8 cellular contexts compared by ENCODE assay signal in the genomic region with DNA sequence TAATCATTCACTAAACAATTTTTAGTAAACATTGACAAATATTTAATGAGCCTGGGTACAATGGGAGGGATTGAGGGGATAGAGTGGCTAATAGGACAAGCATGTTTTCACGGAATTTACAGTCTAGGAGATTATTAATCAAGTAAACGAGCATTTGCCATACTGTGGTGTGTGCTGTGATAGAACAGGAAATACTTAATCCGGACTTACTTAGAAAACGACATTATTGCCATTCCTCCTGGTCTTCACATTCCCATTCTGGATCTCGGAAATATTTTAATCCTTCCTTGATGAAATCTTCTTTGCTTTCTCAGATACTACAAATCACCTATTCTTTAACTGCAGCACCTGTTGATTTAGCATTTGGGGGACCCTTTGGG. TPM values are rescaled to one million over a fixed set of nuclear protein-coding genes. Genes with fewer than 3 reads are reported as not detected.
DNase-seq lines count a peak whose midpoint lies in the region; ATAC-seq and TF ChIP-seq lines count a peak whose summit lies in the region.

No MANE protein-coding gene starts in this region.

- no peak overlapping the region for H4K91ac ChIP-seq in neuronal stem cell (ENCODE audit: low read depth, low read length, poor library complexity)

- in situ Hi-C loops in G401 (cut with HindIII; ENCODE audit: low sequenced_read_pairs), result no loop called here

- intact Hi-C loops in posterior cingulate gyrus (cut with DNase I), result loop anchor here (5.0 kb wide), 2 partner anchors 39 to 71 kb away; a partner anchor contains a TSS

- H3K79me1 ChIP-seq in neuronal stem cell (ENCODE audit: low read depth, low read length), result peaks cover 7% of the 10 kb centered on the region

- peak overlapping the region; percentile 93 for H3K27ac Mint-ChIP-seq in endodermal cell

- H3K18ac ChIP-seq in neuronal stem cell (ENCODE audit: low read length), result no peak overlapping the region

- H3K36me3 Mint-ChIP-seq in endodermal cell (ENCODE audit: low read depth), result peaks cover 18% of the 10 kb centered on the region

- H2AK5ac ChIP-seq in neuronal stem cell (ENCODE audit: low read depth, low read length), result no peak overlapping the region

- peaks cover 5% of the 10 kb centered on the region for H3K4me1 Mint-ChIP-seq in endodermal cell

- no peak overlapping the region for H3K23ac ChIP-seq in neuronal stem cell (ENCODE audit: low read depth, low read length, poor library complexity)

- peak; percentile 15 for DNase-seq in G401 (ENCODE audit: low spot score)
- no peak for DNase-seq in endodermal cell
- DNase-seq in neuronal stem cell (ENCODE audit: low spot score), result no peak
- DNase-seq in posterior cingulate gyrus, result no peak
- DNase-seq in NOMO-1 treated with dmso at 0.1 percent for 144 hours (lab: John Stamatoyannopoulos, UW; ENCODE audit: unreplicated experiment), result no peak
- DNase-seq in anterior cingulate cortex (lab: John Stamatoyannopoulos, UW), result no peak

- H2BK12ac ChIP-seq in neuronal stem cell (ENCODE audit: low read length), result no peak overlapping the region

- peak overlapping the region; percentile 90 for H3K9ac ChIP-seq in OCI-LY3 (ENCODE audit: low read length)
- H3K9ac ChIP-seq in endodermal cell (ENCODE audit: extremely low read depth, low read length, poor library complexity, severe bottlenecking), result peak overlapping the region; percentile 67
- no peak overlapping the region for H3K9ac ChIP-seq in neuronal stem cell (ENCODE audit: low read depth, low read length, poor library complexity)

- no peak overlapping the region for H2BK5ac ChIP-seq in neuronal stem cell (ENCODE audit: low read length)

- H4K20me1 ChIP-seq in OCI-LY3 (ENCODE audit: insufficient read depth, low read length), result peaks cover 3% of the 10 kb centered on the region; the same call in 1 of the 2 replicates

- H3K4me1 ChIP-seq in OCI-LY3 (ENCODE audit: low read length), result peaks cover 15% of the 10 kb centered on the region
- no peaks in the 10 kb centered on the region for H3K4me1 ChIP-seq in endodermal cell (ENCODE audit: control insufficient read depth, insufficient read depth, low read length)
- peaks cover 2 to 5% of the 10 kb centered on the region in 2 donors for H3K4me1 ChIP-seq in neuronal stem cell (ENCODE audit: control insufficient read depth in 2 of 2, insufficient read depth in 1 of 2, low read depth in 1 of 2, low read length in 2 of 2)

- H3K79me2 ChIP-seq in OCI-LY3 (ENCODE audit: low read length), result peaks cover 44% of the 10 kb centered on the region

- H3K4me2 ChIP-seq in OCI-LY3 (ENCODE audit: low read length) (peak overlapping the region; percentile 99), neuronal stem cell (ENCODE audit: insufficient read depth, low read length, poor library complexity, severe bottlenecking) (peak overlapping the region; percentile 19)

- H3K9me3 ChIP-seq in OCI-LY3 (ENCODE audit: insufficient read depth, low read length), result no peaks in the 10 kb centered on the region
- no peaks in the 10 kb centered on the region for H3K9me3 ChIP-seq in endodermal cell (ENCODE audit: control insufficient read depth, low read length)
- no peaks in the 10 kb centered on the region for H3K9me3 ChIP-seq in neuronal stem cell (replicated peaks in 1 of 2; ENCODE audit: control insufficient read depth in 2 of 2, insufficient read depth in 1 of 2, low read depth in 1 of 2, low read length in 2 of 2)

- H2BK15ac ChIP-seq in neuronal stem cell (ENCODE audit: low read length), result no peak overlapping the region

- peak overlapping the region; percentile 99 for H3K4me3 ChIP-seq in OCI-LY3 (ENCODE audit: low read length)
- H3K4me3 ChIP-seq in endodermal cell (ENCODE audit: low read length), result peak overlapping the region; percentile 94
- H3K4me3 ChIP-seq in neuronal stem cell (ENCODE audit: low read length in 2 of 2), result peak overlapping the region; percentile 78 to 98

- TF ChIP-seq CTCF in OCI-LY3 (IDR thresholded peaks at IDR 0.05; ENCODE audit: low read depth, low read length) (no peak), endodermal cell (conservative IDR thresholded peaks at IDR 0.05) (no peak)

- no peaks in the 10 kb centered on the region for H3K27me3 ChIP-seq in OCI-LY3 (ENCODE audit: low read depth, low read length)
- no peaks in the 10 kb centered on the region for H3K27me3 ChIP-seq in endodermal cell (ENCODE audit: control insufficient read depth, insufficient read depth, low read length, poor library complexity, severe bottlenecking)
- no peaks in the 10 kb centered on the region for H3K27me3 ChIP-seq in neuronal stem cell (ENCODE audit: control insufficient read depth in 3 of 3, insufficient read depth in 3 of 3, low read depth in 1 of 3, low read length in 3 of 3)

- H3K27me3 Mint-ChIP-seq in endodermal cell (ENCODE audit: insufficient read depth), result no peaks in the 10 kb centered on the region

- no peak overlapping the region for H3K14ac ChIP-seq in neuronal stem cell (ENCODE audit: low read length)

- H2AFZ ChIP-seq in OCI-LY3 (ENCODE audit: low read depth, low read length) (peak overlapping the region; percentile 7; the same call in 1 of the 2 replicates), neuronal stem cell (ENCODE audit: low read length) (peak overlapping the region; percentile 92)

- H4K8ac ChIP-seq in neuronal stem cell (ENCODE audit: low read depth, low read length), result no peak overlapping the region

- H3K36me3 ChIP-seq in OCI-LY3 (replicated peaks; ENCODE audit: low read depth, low read length) (peaks cover 6% of the 10 kb centered on the region), endodermal cell (ENCODE audit: control insufficient read depth, insufficient read depth, low read length) (peaks cover 21% of the 10 kb centered on the region), neuronal stem cell (replicated peaks in 1 of 2; ENCODE audit: control insufficient read depth in 2 of 2, insufficient read depth in 2 of 2, low read length in 2 of 2) (peaks cover 0 to 31% of the 10 kb centered on the region in 2 donors)

- H3K27ac ChIP-seq in OCI-LY3 (ENCODE audit: low read length) (peak overlapping the region; percentile 39), endodermal cell (ENCODE audit: low read depth, low read length) (no peak overlapping the region), neuronal stem cell (replicated peaks; ENCODE audit: low read length) (no peak overlapping the region)

- H3K9me3 Mint-ChIP-seq in endodermal cell, result no peaks in the 10 kb centered on the region

- no peak overlapping the region for H3K4ac ChIP-seq in neuronal stem cell (ENCODE audit: low read length)

- no peak overlapping the region for H2BK120ac ChIP-seq in neuronal stem cell (ENCODE audit: low read depth, low read length)

- no peak for ATAC-seq in HG03457 (IDR thresholded peaks at IDR 0.05; ENCODE audit: unreplicated experiment)

- H3K4me3 Mint-ChIP-seq in endodermal cell, result peak overlapping the region; percentile 96

- 23 to 35% methylated on average over 5 of the region's 5 CpGs for WGBS in endodermal cell (ENCODE audit: insufficient coverage in 1 of 2, insufficient read length in 1 of 2), 2 experiments
- WGBS in neuronal stem cell (ENCODE audit: extremely low coverage in 2 of 2, insufficient read length in 2 of 2, insufficient replicate concordance in 1 of 2), 2 donors, result no CpG with 5 or more reads among the region's 5 CpGs

RNA-seq across cellular contexts. Expression of a gene that starts 0.9 kb away (rescaled TPM):
- total RNA-seq in G401 (2014; rRNA removed; shearing (Covaris generic)), result 6.3 and 9.7 TPM in 2 replicates
- 10 to 100 TPM; 96.5 to 99.0 TPM for total RNA-seq in endodermal cell
- 67.7 TPM for polyA plus RNA-seq in endodermal cell (2013, experiment 1 of 2)
- 57.3 TPM for polyA plus RNA-seq in endodermal cell (2013, experiment 2 of 2)
- polyA plus RNA-seq in neuronal stem cell (2013, experiment 1 of 2), result 51.6 TPM
- polyA plus RNA-seq in neuronal stem cell (2013, experiment 2 of 2), result 49.0 TPM

RNA-seq across cellular contexts. Expression of a gene that starts 39.7 kb away (rescaled TPM):
- total RNA-seq in G401 (2014; rRNA removed; shearing (Covaris generic)), result 14.4 and 22.9 TPM in 2 replicates
- total RNA-seq in endodermal cell, result 10 to 100 TPM; 73.5 to 87.4 TPM
- 68.4 TPM for polyA plus RNA-seq in endodermal cell (2013, experiment 1 of 2)
- 54.2 TPM for polyA plus RNA-seq in endodermal cell (2013, experiment 2 of 2)
- 31.4 TPM for polyA plus RNA-seq in neuronal stem cell (2013, experiment 1 of 2)
- polyA plus RNA-seq in neuronal stem cell (2013, experiment 2 of 2), result 29.4 TPM

RNA-seq across cellular contexts. Expression of a gene that starts 39.7 kb away (rescaled TPM):
- total RNA-seq in G401 (2014; rRNA removed; shearing (Covaris generic)), result 35.6 and 48.6 TPM in 2 replicates
- 10 to 100 TPM; 24.5 to 32.1 TPM for total RNA-seq in endodermal cell
- 28.3 TPM for polyA plus RNA-seq in endodermal cell (2013, experiment 1 of 2)
- 28.8 TPM for polyA plus RNA-seq in endodermal cell (2013, experiment 2 of 2)
- 15.3 TPM for polyA plus RNA-seq in neuronal stem cell (2013, experiment 1 of 2)
- 15.1 TPM for polyA plus RNA-seq in neuronal stem cell (2013, experiment 2 of 2)

RNA-seq across cellular contexts. Expression of a gene that starts 52.1 kb away (rescaled TPM):
- total RNA-seq in G401 (2014; rRNA removed; shearing (Covaris generic)), result 19.4 and 47.4 TPM in 2 replicates
- 10 to 100 TPM; 24.0 to 31.5 TPM for total RNA-seq in endodermal cell
- 35.0 TPM for polyA plus RNA-seq in endodermal cell (2013, experiment 1 of 2)
- polyA plus RNA-seq in endodermal cell (2013, experiment 2 of 2), result 40.8 TPM
- polyA plus RNA-seq in neuronal stem cell (2013, experiment 1 of 2), result 17.1 TPM
- 15.7 TPM for polyA plus RNA-seq in neuronal stem cell (2013, experiment 2 of 2)

RNA-seq across cellular contexts. Expression of a gene that starts 52.1 kb away (rescaled TPM):
- 4.4 and 6.2 TPM in 2 replicates for total RNA-seq in G401 (2014; rRNA removed; shearing (Covaris generic))
- total RNA-seq in endodermal cell, result 10 to 100 TPM; 27.8 to 31.5 TPM
- 18.9 TPM for polyA plus RNA-seq in endodermal cell (2013, experiment 1 of 2)
- 18.3 TPM for polyA plus RNA-seq in endodermal cell (2013, experiment 2 of 2)
- polyA plus RNA-seq in neuronal stem cell (2013, experiment 1 of 2), result 9.7 TPM
- polyA plus RNA-seq in neuronal stem cell (2013, experiment 2 of 2), result 9.4 TPM
